In genomic region chr14:99410019-99410418, GRCh38 we compare ENCODE assay signal across 23 cellular contexts.
"Had no signal": no experiment of that assay in that cellular context is flagged by ENCODE, and none has a peak within 500 bp of the region (broad histone marks: within the 10 kb centered on the region; RNA-seq: fewer than 3 reads in every experiment).

No MANE protein-coding gene starts in this region.

- H3K9me3 ChIP-seq: esophagus muscularis mucosa, gastrocnemius medialis, psoas muscle, right lobe of liver, spleen, testis, tibial nerve had no signal

- ATAC-seq: gastrocnemius medialis; left colon; left ventricle myocardium superior; psoas muscle; right lobe of liver; stimulated activated naive B cell treated with anti-CD40 and anti-IgM and Interleukin-4, amounts not matched to agents 10 μg/mL and 1 μg/mL and 100 μg/mL, for 72 hours; stimulated activated naive CD8-positive, alpha-beta T cell treated with anti-CD3 and anti-CD28 coated beads, Interleukin-15, amount 100 ng/mL, for 72 hours had no signal

- H3K4me1 ChIP-seq: psoas muscle, right lobe of liver, testis had no signal

- H3K27me3 Mint-ChIP-seq: naive B cell; stimulated activated naive B cell treated with anti-CD40 and anti-IgM and Interleukin-4, amounts not matched to agents 10 μg/mL and 1 μg/mL and 100 μg/mL, for 72 hours; stimulated activated naive CD8-positive, alpha-beta T cell treated with anti-CD3 and anti-CD28 coated beads, Interleukin-15, amount 100 ng/mL, for 72 hours had no signal

- DNase-seq: cortex of kidney; dorsolateral prefrontal cortex; effector CD8-positive, alpha-beta T cell; gastrocnemius medialis; left colon; left ventricle myocardium superior; mesenchymal stem cell; naive B cell; nephron progenitor cell; psoas muscle; retina; right lobe of liver; spleen; stimulated activated CD4-positive, alpha-beta T cell treated with anti-CD3 and anti-CD28 coated beads, Interleukin-15, amount 100 ng/mL, for 24 hours; stimulated activated CD4-positive, alpha-beta T cell treated with anti-CD3 and anti-CD28 coated beads, Interleukin-1b, Interleukin-23, amount 100 ng/mL, for 48 hours; stimulated activated CD4-positive, alpha-beta T cell treated with anti-CD3 and anti-CD28 coated beads, Interleukin-4, amount 100 ng/mL, for 24 hours; stimulated activated naive B cell treated with anti-CD40 and anti-IgM and Interleukin-4, amounts not matched to agents 10 μg/mL and 1 μg/mL and 100 μg/mL, for 72 hours; stimulated activated naive CD8-positive, alpha-beta T cell treated with anti-CD3 and anti-CD28 coated beads, Interleukin-15, amount 100 ng/mL, for 72 hours; testis had no signal

- H3K4me3 Mint-ChIP-seq: naive B cell; nephron progenitor cell; stimulated activated naive B cell treated with anti-CD40 and anti-IgM and Interleukin-4, amounts not matched to agents 10 μg/mL and 1 μg/mL and 100 μg/mL, for 72 hours; stimulated activated naive CD8-positive, alpha-beta T cell treated with anti-CD3 and anti-CD28 coated beads, Interleukin-15, amount 100 ng/mL, for 72 hours had no signal

- H3K27me3 ChIP-seq: dorsolateral prefrontal cortex, esophagus muscularis mucosa, gastrocnemius medialis, right lobe of liver, spleen, testis, tibial nerve had no signal

- H3K27ac Mint-ChIP-seq: nephron progenitor cell; stimulated activated naive B cell treated with anti-CD40 and anti-IgM and Interleukin-4, amounts not matched to agents 10 μg/mL and 1 μg/mL and 100 μg/mL, for 72 hours; stimulated activated naive CD8-positive, alpha-beta T cell treated with anti-CD3 and anti-CD28 coated beads, Interleukin-15, amount 100 ng/mL, for 72 hours had no signal

- H3K27ac ChIP-seq: dorsolateral prefrontal cortex, epithelial cell of prostate, esophagus muscularis mucosa, gastrocnemius medialis, psoas muscle, right lobe of liver, spleen, testis, tibial nerve had no signal

- H3K4me3 ChIP-seq: dorsolateral prefrontal cortex, esophagus muscularis mucosa, gastrocnemius medialis, lung, psoas muscle, right lobe of liver, spleen, testis, tibial nerve had no signal

- H3K9me3 Mint-ChIP-seq: naive B cell; nephron progenitor cell; stimulated activated naive B cell treated with anti-CD40 and anti-IgM and Interleukin-4, amounts not matched to agents 10 μg/mL and 1 μg/mL and 100 μg/mL, for 72 hours; stimulated activated naive CD8-positive, alpha-beta T cell treated with anti-CD3 and anti-CD28 coated beads, Interleukin-15, amount 100 ng/mL, for 72 hours had no signal
